Comparison of ENCODE assay signal across 9 cellular contexts in the genomic region with DNA sequence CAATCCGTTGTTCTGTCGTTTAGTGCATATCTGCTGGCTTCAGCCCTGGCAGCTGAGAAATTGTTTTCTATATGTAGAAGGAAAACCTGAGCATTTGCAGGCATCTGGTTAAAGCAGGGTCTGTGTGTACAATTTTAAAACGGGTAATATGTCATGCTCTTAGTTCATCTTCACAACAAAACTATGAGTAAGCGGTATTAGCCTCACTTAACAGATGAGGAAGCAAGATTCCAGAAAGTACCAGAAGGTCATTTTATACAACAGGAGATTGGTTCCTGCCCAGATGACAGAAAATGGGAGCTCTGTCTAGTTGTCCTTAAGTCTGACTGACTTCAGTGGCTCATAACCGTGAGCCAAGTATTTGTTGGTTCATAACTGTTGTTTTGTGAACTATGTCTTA. TPM values are rescaled to one million over a fixed set of nuclear protein-coding genes. Genes with fewer than 3 reads are reported as not detected.
A peak's percentile ranks its signal among the peaks of the same experiment; 100 is the strongest.
DNase-seq lines count a peak whose midpoint lies in the region; ATAC-seq, FAIRE-seq and TF ChIP-seq lines count a peak whose summit lies in the region.
"Had no signal": no experiment of that assay in that cellular context is flagged by ENCODE, and none has a peak within 500 bp of the region (broad histone marks: within the 10 kb centered on the region; RNA-seq: fewer than 3 reads in every experiment).

No MANE protein-coding gene starts in this region.

- peaks cover 25% of the 10 kb centered on the region for H3K36me3 Mint-ChIP-seq in T-cell

- peaks cover 90% of the 10 kb centered on the region for H3K79me2 ChIP-seq in GM23248 (ENCODE audit: insufficient read depth)
- H3K79me2 ChIP-seq in fibroblast of lung (ENCODE audit: control insufficient read depth, insufficient read depth, low read length): peaks cover 44% of the 10 kb centered on the region

- no peaks in the 10 kb centered on the region for H3K9me2 ChIP-seq in GM23248 (ENCODE audit: insufficient read depth)

- no peak for TF ChIP-seq CTCF in fibroblast of lung (conservative IDR thresholded peaks at IDR 0.05 in 1 of 2, IDR thresholded peaks at IDR 0.05 in 1 of 2; ENCODE audit: low read depth in 1 of 2, low read length in 2 of 2)
- TF ChIP-seq CTCF in sigmoid colon (IDR thresholded peaks at IDR 0.05): no peak

- ATAC-seq in T-cell (replicated peaks in 1 of 4): no peak
- no peak for ATAC-seq in GM19395 (IDR thresholded peaks at IDR 0.05; ENCODE audit: unreplicated experiment)
- no peak for ATAC-seq in sciatic nerve

- peaks cover 38% of the 10 kb centered on the region for H3K36me3 ChIP-seq in GM23248 (ENCODE audit: low read depth)
- H3K36me3 ChIP-seq in fibroblast of lung (ENCODE audit: control insufficient read depth, insufficient read depth, low read length): peaks cover 17% of the 10 kb centered on the region
- H3K36me3 ChIP-seq in sigmoid colon: peaks cover 9 to 64% (median 24%) of the 10 kb centered on the region in 4 donors

- H3K4me1 ChIP-seq in GM23248 (ENCODE audit: insufficient read depth) (peaks cover 19% of the 10 kb centered on the region), fibroblast of lung (ENCODE audit: control insufficient read depth, extremely low read depth, insufficient read depth, low read length) (peaks cover 14% of the 10 kb centered on the region), sigmoid colon (peaks cover 0 to 41% (median 29%) of the 10 kb centered on the region in 4 donors)

- H4K20me1 ChIP-seq in GM23248 (ENCODE audit: insufficient read depth) (no peaks in the 10 kb centered on the region), fibroblast of lung (ENCODE audit: control insufficient read depth, extremely low read depth, insufficient read depth, low read length) (no peaks in the 10 kb centered on the region)

- H3K4me1 Mint-ChIP-seq in T-cell: peaks cover 43 to 46% (median 45%) of the 10 kb centered on the region in 3 donors

- no peak for TF ChIP-seq POLR2A in sigmoid colon (IDR thresholded peaks at IDR 0.05)

- peak overlapping the region; percentile 100 for H3K9ac ChIP-seq in GM23248
- H3K9ac ChIP-seq in fibroblast of lung (ENCODE audit: insufficient read depth, low read length): peak overlapping the region; percentile 94

- CTCF ChIA-PET in T-cell (lab: Charles Lee): interaction anchor here (0.8 to 2.8 kb wide), 3 partner anchors 39 to 104 kb away, joined by 3 to 16 read pairs (median 3); no protein-coding TSS in a partner anchor

- H3K4me3 ChIP-seq in GM23248 (peak overlapping the region; percentile 96), fibroblast of lung (replicated peaks in 1 of 4; ENCODE audit: control extremely low read depth in 1 of 4, insufficient read depth in 1 of 4, low read depth in 3 of 4, low read length in 4 of 4) (peak overlapping the region; percentile 71 to 89 (median 86)), sigmoid colon (peak overlapping the region; percentile 67 to 84 (median 79))

- H3K27me3 ChIP-seq in GM23248 (replicated peaks; ENCODE audit: insufficient read depth) (no peaks in the 10 kb centered on the region), fibroblast of lung (ENCODE audit: control insufficient read depth, insufficient read depth, low read length) (no peaks in the 10 kb centered on the region), sigmoid colon (no peaks in the 10 kb centered on the region)

- H3K27ac ChIP-seq in GM23248: peak overlapping the region; percentile 94
- peak overlapping the region; percentile 99 for H3K27ac ChIP-seq in fibroblast of lung (ENCODE audit: insufficient read depth, low read length)
- peak overlapping the region; percentile 88 to 94 (median 91) for H3K27ac ChIP-seq in sigmoid colon

- H2AFZ ChIP-seq in GM23248: no peak overlapping the region
- no peak overlapping the region for H2AFZ ChIP-seq in fibroblast of lung (ENCODE audit: low read length)

- H3F3A ChIP-seq in GM23248 (ENCODE audit: insufficient read depth): no peaks in the 10 kb centered on the region; the same call in none of the 2 replicates

- WGBS in GM23248 (ENCODE audit: low coverage in 1 of 2, low lambda C conversion rate in 2 of 2, missing lambda C conversion rate in 2 of 2), 2 experiments: 78 to 81% methylated on average over 5 of the region's 5 CpGs
- 58 to 80% methylated on average over 5 of the region's 5 CpGs for WGBS in sigmoid colon, 2 donors

- TF ChIP-seq EP300 in sigmoid colon (IDR thresholded peaks at IDR 0.05): no peak

- no peak for FAIRE-seq in frontal cortex (lab: Jason Lieb, UNC)

- H3K27ac Mint-ChIP-seq in T-cell: peak overlapping the region; percentile 29 to 75

- H3K4me3 Mint-ChIP-seq in T-cell: peak overlapping the region; percentile 92 to 96 (median 96)

- no peaks in the 10 kb centered on the region for H3K9me3 Mint-ChIP-seq in T-cell

- H3K9me3 ChIP-seq in GM23248 (ENCODE audit: low read depth): no peaks in the 10 kb centered on the region
- no peaks in the 10 kb centered on the region for H3K9me3 ChIP-seq in fibroblast of lung (ENCODE audit: control insufficient read depth, insufficient read depth, low read depth, low read length)
- no peaks in the 10 kb centered on the region for H3K9me3 ChIP-seq in sigmoid colon

- intact Hi-C loops in sigmoid colon (cut with DNase I): loop anchor here (5.0 kb wide), 1 partner anchor 120 kb away; the partner anchor contains the start of genes ILK and RRP8
- intact Hi-C loops in sciatic nerve (cut with DNase I): no loop called here

- in situ Hi-C loops in GM23248 (cut with MboI): no loop called here

- peak overlapping the region; percentile 94 for H3K4me2 ChIP-seq in GM23248 (ENCODE audit: unreplicated experiment)
- H3K4me2 ChIP-seq in fibroblast of lung (ENCODE audit: extremely low read depth, insufficient read depth, low read length): peak overlapping the region; percentile 98

- no peaks in the 10 kb centered on the region for H3K27me3 Mint-ChIP-seq in T-cell

- DNase-seq in GM23248 (peak; percentile 52), T-cell (no peak), fibroblast of lung (ENCODE audit: low read depth in 2 of 2) (no peak), sigmoid colon (no peak), frontal cortex (ENCODE audit: low spot score in 2 of 2) (no peak), GDM1 (lab: John Stamatoyannopoulos, UW) (no peak), sciatic nerve (ENCODE audit: low spot score) (no peak)

- POLR2A ChIA-PET in T-cell (lab: Charles Lee): interaction anchor here in 1 of 2 donors (0.7 to 1.8 kb wide), 2 partner anchors 92 to 170 kb away, joined by 3 to 15 read pairs; partner anchors contain the start of gene SMPD1

RNA-seq across cellular contexts. Expression of gene TIMM10B, which starts 1.1 kb away (rescaled TPM):
- total RNA-seq in GM23248 (2014; rRNA removed; shearing (Covaris generic)): 31.7 and 43.8 TPM in 2 replicates
- polyA plus RNA-seq in GM23248 (2016; fragmentation: Nextera tagmentation; extraction: Ambion mirVana) (35.0 and 35.4 TPM in 2 replicates), fibroblast of lung (33.6 and 40.9 TPM in 2 replicates), sigmoid colon (10 to 100 TPM; 31.2 to 37.7 (median 36.2) TPM)
- total RNA-seq in T-cell (10 to 100 TPM; 49.3 to 64.0 (median 57.6) TPM), fibroblast of lung (38.5 and 47.4 TPM in 2 replicates), sigmoid colon (10 to 100 TPM; 24.9 to 47.4 (median 44.2) TPM), frontal cortex (21.2 TPM), sciatic nerve (51.5 TPM)
- polyA plus RNA-seq in fibroblast of lung (2012): 27.9 and 31.7 TPM in 2 replicates
- polyA minus RNA-seq in fibroblast of lung (ENCODE audit: low replicate concordance): 12.6 and 13.8 TPM in 2 replicates

RNA-seq across cellular contexts. Expression of gene ARFIP2, which starts 1.3 kb away (rescaled TPM):
- 69.5 and 75.0 TPM in 2 replicates for total RNA-seq in GM23248 (2014; rRNA removed; shearing (Covaris generic))
- polyA plus RNA-seq in GM23248 (2016; fragmentation: Nextera tagmentation; extraction: Ambion mirVana) (56.6 and 57.9 TPM in 2 replicates), fibroblast of lung (72.4 and 75.5 TPM in 2 replicates), sigmoid colon (10 to 100 TPM; 55.8 to 68.0 (median 60.7) TPM)
- total RNA-seq in T-cell (10 to 100 TPM; 47.3 to 61.9 (median 50.0) TPM), fibroblast of lung (34.9 and 47.6 TPM in 2 replicates), sigmoid colon (10 to 100 TPM; 33.9 to 37.2 (median 35.3) TPM), frontal cortex (25.3 TPM), sciatic nerve (35.0 TPM)
- polyA plus RNA-seq in fibroblast of lung (2012): 55.4 and 57.7 TPM in 2 replicates
- polyA minus RNA-seq in fibroblast of lung (ENCODE audit: low replicate concordance): 50.1 and 54.9 TPM in 2 replicates

RNA-seq across cellular contexts. Expression of gene TRIM3, which starts 8.7 kb away (rescaled TPM):
- total RNA-seq in GM23248 (2014; rRNA removed; shearing (Covaris generic)): 20.5 and 29.9 TPM in 2 replicates
- polyA plus RNA-seq in GM23248 (2016; fragmentation: Nextera tagmentation; extraction: Ambion mirVana): 15.2 and 17.1 TPM in 2 replicates
- total RNA-seq in T-cell: 10 to 100 TPM; 16.9 to 29.8 (median 24.1) TPM
- total RNA-seq in fibroblast of lung: 24.1 and 29.7 TPM in 2 replicates
- 11.4 and 11.8 TPM in 2 replicates for polyA plus RNA-seq in fibroblast of lung
- 11.9 and 14.3 TPM in 2 replicates for polyA plus RNA-seq in fibroblast of lung (2012)
- polyA minus RNA-seq in fibroblast of lung (ENCODE audit: low replicate concordance): 18.2 and 25.5 TPM in 2 replicates
- total RNA-seq in sigmoid colon: 10 to 100 TPM; 19.8 to 27.1 (median 24.4) TPM
- polyA plus RNA-seq in sigmoid colon: 10 to 100 TPM; 14.6 to 19.8 (median 17.1) TPM
- total RNA-seq in frontal cortex: 40.4 TPM
- total RNA-seq in sciatic nerve: 24.6 TPM

RNA-seq across cellular contexts. Expression of gene DNHD1, which starts 14.6 kb away (rescaled TPM):
- 2.2 and 4.6 TPM in 2 replicates for total RNA-seq in GM23248 (2014; rRNA removed; shearing (Covaris generic))
- 1.1 and 1.2 TPM in 2 replicates for polyA plus RNA-seq in GM23248 (2016; fragmentation: Nextera tagmentation; extraction: Ambion mirVana)
- total RNA-seq in T-cell: 10 to 100 TPM; 44.1 to 52.0 (median 47.8) TPM
- 7.2 and 14.7 TPM in 2 replicates for total RNA-seq in fibroblast of lung
- 2.2 and 2.6 TPM in 2 replicates for polyA plus RNA-seq in fibroblast of lung
- polyA plus RNA-seq in fibroblast of lung (2012): 2.0 and 2.2 TPM in 2 replicates
- polyA minus RNA-seq in fibroblast of lung (ENCODE audit: low replicate concordance): 23.3 and 25.6 TPM in 2 replicates
- total RNA-seq in sigmoid colon: 10 to 100 TPM; 12.5 to 29.9 (median 15.7) TPM
- polyA plus RNA-seq in sigmoid colon: 10 to 100 TPM in 1 of 3 donors, 1 to 10 TPM in 2; 1.4 to 11.1 (median 3.6) TPM
- 2.4 TPM for total RNA-seq in frontal cortex
- 33.1 TPM for total RNA-seq in sciatic nerve

RNA-seq across cellular contexts. Expression of gene HPX, which starts 41.6 kb away (rescaled TPM):
- 0.22 and 1.1 TPM in 2 replicates for total RNA-seq in GM23248 (2014; rRNA removed; shearing (Covaris generic))
- polyA plus RNA-seq in GM23248 (2016; fragmentation: Nextera tagmentation; extraction: Ambion mirVana): 0.43 and 0.46 TPM in 2 replicates
- 1 to 10 TPM; 1.2 to 5.5 (median 2.5) TPM for total RNA-seq in T-cell
- 0.26 and 0.83 TPM in 2 replicates for total RNA-seq in fibroblast of lung
- 0.18 and 0.28 TPM in 2 replicates for polyA plus RNA-seq in fibroblast of lung
- 0.17 and 0.22 TPM in 2 replicates for polyA plus RNA-seq in fibroblast of lung (2012)
- polyA minus RNA-seq in fibroblast of lung (ENCODE audit: low replicate concordance): not detected in 2 replicates
- total RNA-seq in sigmoid colon: 1 to 10 TPM in 1 of 4 donors, under 1 TPM in 1, not detected in 2; 0.54 to 3.0 TPM
- polyA plus RNA-seq in sigmoid colon: 1 to 10 TPM in 1 of 3 donors, under 1 TPM in 1, not detected in 1; 0.69 to 1.8 TPM
- total RNA-seq in frontal cortex: 0.82 TPM
- 2.8 TPM for total RNA-seq in sciatic nerve
- total RNA-seq: SK-MEL-5 had no signal
